In genomic region chr3:98343647-98344507, GRCh38 we compare ENCODE assay signal across 8 cellular contexts. TPM values are rescaled to one million over a fixed set of nuclear protein-coding genes. Genes with fewer than 3 reads are reported as not detected.
A peak's percentile ranks its signal among the peaks of the same experiment; 100 is the strongest.
DNase-seq lines count a peak whose midpoint lies in the region; ATAC-seq, FAIRE-seq and TF ChIP-seq lines count a peak whose summit lies in the region.

No MANE protein-coding gene starts in this region.

- 57 to 65% (median 64%) methylated on average over 13 of the region's 13 CpGs for WGBS in small intestine, 3 donors

- H3K4me1 ChIP-seq in small intestine (ENCODE audit: control insufficient read depth in 2 of 2, insufficient read depth in 1 of 2, low read depth in 1 of 2, low read length in 1 of 2) (no peaks in the 10 kb centered on the region), gastrocnemius medialis (no peaks in the 10 kb centered on the region)

- no peak for ATAC-seq in gastrocnemius medialis

- H3K27ac ChIP-seq in small intestine (ENCODE audit: low read depth in 1 of 2, low read length in 1 of 2): no peak overlapping the region
- H3K27ac ChIP-seq in gastrocnemius medialis: no peak overlapping the region

- DNase-seq in NK-92 treated with Interleukin-12 subunit alpha and Interleukin-12 subunit beta, amount 100 ng/mL, for 24 hours (lab: John Stamatoyannopoulos, UW): peak; percentile 17
- no peak for DNase-seq in NK-92 (lab: John Stamatoyannopoulos, UW; ENCODE audit: unreplicated experiment)
- DNase-seq in GM19239 (ENCODE audit: insufficient read length, low spot score): peak; percentile 6
- DNase-seq in HTR-8/SVneo (ENCODE audit: insufficient read length, low spot score): peak; percentile 15
- DNase-seq in SK-MEL-5 (ENCODE audit: low read depth, low spot score): peak; percentile 80
- DNase-seq in erythroblast (lab: John Stamatoyannopoulos, UW): peak; percentile 61 to 75
- peak; percentile 44 for DNase-seq in small intestine
- no peak for DNase-seq in gastrocnemius medialis

- H3K4me3 ChIP-seq in small intestine (ENCODE audit: low read depth in 1 of 2, low read length in 2 of 2) (no peak overlapping the region), gastrocnemius medialis (no peak overlapping the region)

- FAIRE-seq in GM19239 (lab: Jason Lieb, UNC) (peak; percentile 74), HTR-8/SVneo (lab: Jason Lieb, UNC) (peak; percentile 68), small intestine (lab: Jason Lieb, UNC) (no peak)

- H3K9me3 ChIP-seq in small intestine (ENCODE audit: control insufficient read depth, low read depth): no peaks in the 10 kb centered on the region
- no peaks in the 10 kb centered on the region for H3K9me3 ChIP-seq in gastrocnemius medialis

- no peak for TF ChIP-seq CTCF in gastrocnemius medialis (IDR thresholded peaks at IDR 0.05 in 4 of 5, conservative IDR thresholded peaks at IDR 0.05 in 1 of 5)

- TF ChIP-seq POLR2A in erythroblast (IDR thresholded peaks at IDR 0.05; ENCODE audit: low read length): no peak
- TF ChIP-seq POLR2A in gastrocnemius medialis (IDR thresholded peaks at IDR 0.05): no peak

- H3K36me3 ChIP-seq in small intestine (ENCODE audit: control insufficient read depth in 2 of 2, insufficient read depth in 2 of 2, low read length in 2 of 2) (no peaks in the 10 kb centered on the region), gastrocnemius medialis (no peaks in the 10 kb centered on the region)

- H3K27me3 ChIP-seq in small intestine (ENCODE audit: control insufficient read depth in 2 of 2, insufficient read depth in 2 of 2, low read length in 2 of 2) (no peaks in the 10 kb centered on the region), gastrocnemius medialis (no peaks in the 10 kb centered on the region)

- intact Hi-C loops in gastrocnemius medialis (cut with DNase I; ENCODE audit: low total_unique reads): no loop called here

- in situ Hi-C loops in SK-MEL-5 (cut with HindIII; ENCODE audit: low pct_unique_long_range_greater_than_20kb, low sequenced_read_pairs) (no loop called here), gastrocnemius medialis (cut with MboI; ENCODE audit: low sequenced_read_pairs in 4 of 4) (loop anchor here in 2 of 4 donors (25.0 kb wide), 1 partner anchor 307 kb away; the partner anchor contains the start of gene GABRR3 (in 2 of the 2))

RNA-seq across cellular contexts. Expression of gene OR5K4, which starts 9.8 kb away (rescaled TPM):
- total RNA-seq in SK-MEL-5 (2014; rRNA removed; shearing (Covaris generic)): not detected in 2 replicates
- polyA plus RNA-seq in SK-MEL-5 (2015; cell fraction: cytosol; rRNA removed): not detected in 2 replicates
- not detected in 2 replicates for polyA plus RNA-seq in SK-MEL-5 (2015; cell fraction: nucleus; rRNA removed)
- not detected for polyA plus RNA-seq in small intestine
- not detected for total RNA-seq in gastrocnemius medialis

RNA-seq across cellular contexts. Expression of gene OR5K3, which starts 46.6 kb away (rescaled TPM):
- not detected in 2 replicates for total RNA-seq in SK-MEL-5 (2014; rRNA removed; shearing (Covaris generic))
- not detected in 2 replicates for polyA plus RNA-seq in SK-MEL-5 (2015; cell fraction: cytosol; rRNA removed)
- not detected in 2 replicates for polyA plus RNA-seq in SK-MEL-5 (2015; cell fraction: nucleus; rRNA removed)
- not detected for polyA plus RNA-seq in small intestine
- total RNA-seq in gastrocnemius medialis: not detected

Comparison
In these comparisons a context has a peak if more than half of its experiments do, and no peak if none do; other contexts are left out.
1. DNase-seq: peak in NK-92 treated with Interleukin-12 subunit alpha and Interleukin-12 subunit beta, amount 100 ng/mL, for 24 hours (single experiment), GM19239 (single experiment), HTR-8/SVneo (single experiment), SK-MEL-5 (single experiment), erythroblast (2 of 2) and small intestine (single experiment); none in NK-92 (single experiment) and gastrocnemius medialis (0 of 2).